14 cellular contexts compared by ENCODE assay signal in genomic region chr17:59151591-59151990, GRCh38. TPM values are rescaled to one million over a fixed set of nuclear protein-coding genes. Genes with fewer than 3 reads are reported as not detected.
DNase-seq lines count a peak whose midpoint lies in the region; ATAC-seq, FAIRE-seq and TF ChIP-seq lines count a peak whose summit lies in the region.
"Had no signal": no experiment of that assay in that cellular context is flagged by ENCODE, and none has a peak within 500 bp of the region (broad histone marks: within the 10 kb centered on the region; RNA-seq: fewer than 3 reads in every experiment).

No MANE protein-coding gene starts in this region.

- H3K27ac ChIP-seq in PC-3 (ENCODE audit: low read length) = no peak overlapping the region
- H3K27ac ChIP-seq in H1 (ENCODE audit: low read depth, low read length) = no peak overlapping the region
- H3K27ac ChIP-seq in right atrium auricular region = no peak overlapping the region
- H3K27ac ChIP-seq: C4-2B, epithelial cell of prostate, thoracic aorta had no signal

- no peaks in the 10 kb centered on the region; the same call in 1 of the 2 replicates for H3K79me1 ChIP-seq in H1 (ENCODE audit: low read depth, low read length)

- H3K4me3 Mint-ChIP-seq in activated T-cell treated with anti-CD3 and anti-CD28 coated beads, Interleukin-2, amount 50 U/mL, for 4 hours = peak overlapping the region; percentile 7
- H3K4me3 Mint-ChIP-seq in progenitor cell of endocrine pancreas (ENCODE audit: low read depth) = peak overlapping the region; percentile 46

- peak overlapping the region; percentile 93 for H3K4me2 ChIP-seq in PC-3 (ENCODE audit: low read length)
- peak overlapping the region; percentile 24 to 48; a peak in 1 of 4 replicates for H3K4me2 ChIP-seq in H1 (ENCODE audit: insufficient read depth in 1 of 2, low read depth in 2 of 2, low read length in 2 of 2)

- H3K4me3 ChIP-seq in PC-3 (ENCODE audit: low read length) (peak overlapping the region; percentile 79), H1 (ENCODE audit: extremely low read depth in 1 of 4, insufficient read depth in 2 of 4, low read depth in 3 of 4, low read length in 4 of 4) (peak overlapping the region in 1 of 4 experiments; percentile 10; a peak in 2 of 8 replicates), right atrium auricular region (no peak overlapping the region)
- H3K4me3 ChIP-seq: thoracic aorta had no signal

- no peak for TF ChIP-seq POLR2A in H1 (IDR thresholded peaks at IDR 0.05; ENCODE audit: control extremely low read depth in 1 of 2, low read depth in 2 of 2, low read length in 2 of 2)

- no peak overlapping the region for H3K18ac ChIP-seq in H1 (ENCODE audit: extremely low read depth, low read length)

- no peak for ATAC-seq in activated T-cell treated with anti-CD3 and anti-CD28 coated beads, Interleukin-2, amount 50 U/mL, for 4 hours
- ATAC-seq in PC-3 (no peak), HG03520 (IDR thresholded peaks at IDR 0.05; ENCODE audit: unreplicated experiment) (no peak)
- ATAC-seq: activated naive CD4-positive, alpha-beta T cell treated with anti-CD3 and anti-CD28 coated beads, Interleukin-2, amount 50 U/mL, for 72 hours had no signal

- H2BK120ac ChIP-seq in H1 (replicated peaks; ENCODE audit: low read depth, low read length) = no peak overlapping the region

- H2AK5ac ChIP-seq in H1 (ENCODE audit: low read depth, low read length) = no peak overlapping the region

- H3K27me3 Mint-ChIP-seq in activated T-cell treated with anti-CD3 and anti-CD28 coated beads, Interleukin-2, amount 50 U/mL, for 4 hours (ENCODE audit: low read depth) = no peaks in the 10 kb centered on the region
- no peaks in the 10 kb centered on the region for H3K27me3 Mint-ChIP-seq in progenitor cell of endocrine pancreas

- no peak overlapping the region for H2BK20ac ChIP-seq in H1 (ENCODE audit: low read length)

- H3K36me3 Mint-ChIP-seq in activated T-cell treated with anti-CD3 and anti-CD28 coated beads, Interleukin-2, amount 50 U/mL, for 4 hours (ENCODE audit: insufficient read depth) = no peaks in the 10 kb centered on the region
- no peaks in the 10 kb centered on the region for H3K36me3 Mint-ChIP-seq in progenitor cell of endocrine pancreas (ENCODE audit: insufficient read depth)

- no peak overlapping the region for H4K91ac ChIP-seq in H1 (replicated peaks; ENCODE audit: insufficient read length, low read length)

- H3K4me1 ChIP-seq in PC-3 (ENCODE audit: insufficient read depth, low read length) (peaks cover 40% of the 10 kb centered on the region), H1 (replicated peaks in 1 of 4; ENCODE audit: control insufficient read depth in 3 of 4, insufficient read depth in 4 of 4, low read length in 3 of 4) (peaks cover 0 to 8% (median 3%) of the 10 kb centered on the region in 4 experiments; a peak in 4 of 7 replicates), right atrium auricular region (peaks cover 0 to 18% of the 10 kb centered on the region in 2 donors)

- POLR2A ChIA-PET in PC-3 (lab: Charles Lee; ENCODE audit: unreplicated experiment) (interaction anchor here (0.6 kb wide), 1 partner anchor 9 kb away, joined by 3 read pairs; no protein-coding TSS in a partner anchor), H1 (lab: Charles Lee; ENCODE audit: partially characterized antibody) (interaction anchor here (0.8 to 3.9 kb wide), 3 partner anchors 12 to 620 kb away, joined by 3 to 14 read pairs (median 3); no protein-coding TSS in a partner anchor)

- H3K9me2 ChIP-seq in PC-3 (replicated peaks; ENCODE audit: low read length) = no peaks in the 10 kb centered on the region

- no peak overlapping the region for H2BK5ac ChIP-seq in H1 (ENCODE audit: low read depth, low read length)

- no peak for DNase-seq in activated T-cell treated with anti-CD3 and anti-CD28 coated beads, Interleukin-2, amount 50 U/mL, for 4 hours
- DNase-seq in activated T-cell treated with anti-CD3 and anti-CD28 coated beads, Interleukin-2, amount 50 U/mL, for 48 hours = no peak
- DNase-seq in PC-3 = no peak
- no peak for DNase-seq in H1 (ENCODE audit: low read depth in 1 of 2, low spot score in 2 of 2)
- DNase-seq in progenitor cell of endocrine pancreas (ENCODE audit: low spot score, unreplicated experiment) = no peak
- no peak for DNase-seq in amygdala (lab: John Stamatoyannopoulos, UW)
- DNase-seq in right atrium auricular region (ENCODE audit: low spot score) = no peak
- DNase-seq: NCI-H1436, occipital lobe had no signal

- H3K4ac ChIP-seq in H1 (replicated peaks; ENCODE audit: insufficient read length, low read depth, low read length) = no peak overlapping the region

- intact Hi-C loops in PC-3 (cut with micrococcal nuclease) = no loop called here

- TF ChIP-seq RAD21 in H1 (IDR thresholded peaks at IDR 0.05 in 1 of 2, conservative IDR thresholded peaks at IDR 0.05 in 1 of 2; ENCODE audit: low read depth in 2 of 2, low read length in 2 of 2) = no peak

- no peaks in the 10 kb centered on the region for H3K9me3 Mint-ChIP-seq in activated T-cell treated with anti-CD3 and anti-CD28 coated beads, Interleukin-2, amount 50 U/mL, for 4 hours
- no peaks in the 10 kb centered on the region for H3K9me3 Mint-ChIP-seq in progenitor cell of endocrine pancreas (ENCODE audit: low read depth)
- H3K9me3 Mint-ChIP-seq: activated naive CD4-positive, alpha-beta T cell treated with anti-CD3 and anti-CD28 coated beads, Interleukin-2, amount 50 U/mL, for 72 hours had no signal

- H3K27me3 ChIP-seq in PC-3 (ENCODE audit: low read length) (no peaks in the 10 kb centered on the region), H1 (replicated peaks in 1 of 4; ENCODE audit: control insufficient read depth in 3 of 4, extremely low read depth in 1 of 4, insufficient read depth in 3 of 4, low read length in 3 of 4) (no peaks in the 10 kb centered on the region), right atrium auricular region (no peaks in the 10 kb centered on the region)

- H3K9me3 ChIP-seq in PC-3 (ENCODE audit: low read length) (no peaks in the 10 kb centered on the region), H1 (ENCODE audit: insufficient read depth in 2 of 2, low read depth in 1 of 2, low read length in 1 of 2) (no peaks in the 10 kb centered on the region), right atrium auricular region (no peaks in the 10 kb centered on the region)
- H3K9me3 ChIP-seq: thoracic aorta had no signal

- no peak for TF ChIP-seq EP300 in H1 (IDR thresholded peaks at IDR 0.05; ENCODE audit: borderline replicate concordance in 1 of 2, low read depth in 2 of 2, low read length in 2 of 2)

- H2AFZ ChIP-seq in PC-3 (ENCODE audit: low read length) = no peak overlapping the region
- H2AFZ ChIP-seq in H1 (ENCODE audit: low read length) = no peak overlapping the region

- no peak for FAIRE-seq in H1 (lab: Jason Lieb, UNC)

- no peak overlapping the region for H2BK15ac ChIP-seq in H1 (ENCODE audit: low read length)

- H3K23ac ChIP-seq in H1 (ENCODE audit: insufficient read length) = no peak overlapping the region

- no peak overlapping the region for H3K14ac ChIP-seq in H1 (ENCODE audit: insufficient read length)

- peaks cover 93% of the 10 kb centered on the region for H3K79me2 ChIP-seq in PC-3 (ENCODE audit: low read length)
- peaks cover 17 to 87% of the 10 kb centered on the region in 2 experiments for H3K79me2 ChIP-seq in H1 (ENCODE audit: control insufficient read depth in 1 of 2, insufficient read depth in 2 of 2, low read length in 2 of 2)

- H3K56ac ChIP-seq in H1 (replicated peaks; ENCODE audit: insufficient read length, low read depth, low read length) = no peak overlapping the region

- 89% methylated on average over 1 of the region's 1 CpG; no CpG with 5 or more reads in 1 of the 2 experiments for WGBS in H1 (ENCODE audit: extremely low coverage in 1 of 2, insufficient coverage in 1 of 2, insufficient read length in 1 of 2, insufficient replicate concordance in 2 of 2, low coverage in 1 of 2, low lambda C conversion rate in 2 of 2, missing lambda C conversion rate in 1 of 2), 2 experiments

- no peak overlapping the region for H4K8ac ChIP-seq in H1 (ENCODE audit: extremely low read depth, insufficient read depth, low read length)

- no peak overlapping the region for H2BK12ac ChIP-seq in H1 (ENCODE audit: low read depth, low read length)

- no peaks in the 10 kb centered on the region for H3F3A ChIP-seq in PC-3 (ENCODE audit: low read length, unreplicated experiment)

- peaks cover 9% of the 10 kb centered on the region for H3K23me2 ChIP-seq in H1 (ENCODE audit: low read depth, low read length)

- 0 out of 2 replicates have a peak, but pooled peaks cover 3% of the 10 kb centered on the region for H3K36me3 ChIP-seq in PC-3 (ENCODE audit: low read depth, low read length)
- H3K36me3 ChIP-seq in H1 (ENCODE audit: control insufficient read depth in 2 of 4, insufficient read depth in 4 of 4, low read length in 3 of 4) = no peaks in the 10 kb centered on the region
- H3K36me3 ChIP-seq in right atrium auricular region = no peaks in the 10 kb centered on the region
- H3K36me3 ChIP-seq: thoracic aorta had no signal

- peaks cover 30% of the 10 kb centered on the region for H4K20me1 ChIP-seq in PC-3 (ENCODE audit: low read length)
- peaks cover 2 to 3% of the 10 kb centered on the region in 2 experiments for H4K20me1 ChIP-seq in H1 (replicated peaks in 1 of 2; ENCODE audit: control insufficient read depth in 1 of 2, insufficient read depth in 2 of 2, low read length in 2 of 2)

- TF ChIP-seq CTCF in PC-3 (conservative IDR thresholded peaks at IDR 0.05; ENCODE audit: low read depth, low read length) = no peak
- TF ChIP-seq CTCF in H1 (IDR thresholded peaks at IDR 0.05; ENCODE audit: control extremely low read depth in 1 of 3, insufficient read depth in 1 of 3, low read depth in 1 of 3, low read length in 3 of 3) = no peak
- no peak for TF ChIP-seq CTCF in progenitor cell of endocrine pancreas (IDR thresholded peaks at IDR 0.05; ENCODE audit: unreplicated experiment)
- TF ChIP-seq CTCF in right atrium auricular region (IDR thresholded peaks at IDR 0.05) = no peak

- H3K9ac ChIP-seq in PC-3 (ENCODE audit: low read length) (peak overlapping the region; percentile 93; the same call in 1 of the 2 replicates), H1 (replicated peaks in 1 of 4; ENCODE audit: extremely low read depth in 1 of 4, low read depth in 3 of 4, low read length in 3 of 4) (no peak overlapping the region)

- H3K27ac Mint-ChIP-seq in progenitor cell of endocrine pancreas = peak overlapping the region; percentile 59
- H3K27ac Mint-ChIP-seq: activated naive CD4-positive, alpha-beta T cell treated with anti-CD3 and anti-CD28 coated beads, Interleukin-2, amount 50 U/mL, for 72 hours had no signal

- no peak overlapping the region for H4K5ac ChIP-seq in H1 (ENCODE audit: insufficient read length, low read depth, low read length)

- peaks cover 44% of the 10 kb centered on the region for H3K4me1 Mint-ChIP-seq in activated T-cell treated with anti-CD3 and anti-CD28 coated beads, Interleukin-2, amount 50 U/mL, for 4 hours (ENCODE audit: low read depth)
- H3K4me1 Mint-ChIP-seq in progenitor cell of endocrine pancreas (ENCODE audit: low read depth) = peaks cover 31% of the 10 kb centered on the region

- CTCF ChIA-PET in PC-3 (lab: Charles Lee) (interaction anchor here (0.6 kb wide), 1 partner anchor 45 kb away, joined by 3 read pairs; no protein-coding TSS in a partner anchor), H1 (lab: Charles Lee; ENCODE audit: partially characterized antibody) (no interaction called here)

- no TSS peak for BruUV-seq in PC-3 (replicated peaks; lab: Mats Ljungman, UMichigan)

RNA-seq across cellular contexts. Expression of gene SKA2, which starts 3.4 kb away (rescaled TPM):
- total RNA-seq in activated T-cell treated with anti-CD3 and anti-CD28 coated beads, Interleukin-2, amount 50 U/mL, for 4 hours = 10 to 100 TPM; 30.9 to 35.5 (median 33.4) TPM
- total RNA-seq in PC-3 (2014; rRNA removed) (143 and 155 TPM in 2 replicates), progenitor cell of endocrine pancreas (54.4 and 61.6 TPM in 2 replicates), right atrium auricular region (10 to 100 TPM; 23.0 to 44.4 TPM)
- total RNA-seq in H1 (2021; fragmentation: NEBNext Ultra II Directional; extraction: Animal tissue kit (Norgen Biotek cat#: 25700)) = 80.8 and 95.8 TPM in 2 replicates
- 15.6 and 20.9 TPM in 2 replicates for polyA plus RNA-seq in H1 (2011; rRNA removed)
- 33.5 TPM for polyA plus RNA-seq in H1 (2011; cell fraction: cytosol; rRNA removed)
- polyA plus RNA-seq in H1 (2011; cell fraction: nucleus; rRNA removed) = 8.6 TPM
- polyA plus RNA-seq in H1 (2012, experiment 1 of 2) = 54.2 to 127 TPM (median 64.7 TPM) in 4 replicates
- 29.5 TPM for polyA plus RNA-seq in H1 (2012, experiment 2 of 2)
- 173 TPM for polyA plus RNA-seq in H1 (2013, experiment 1 of 2)
- polyA plus RNA-seq in H1 (2013, experiment 2 of 2) = 180 TPM
- 11.5 and 21.8 TPM in 2 replicates for polyA minus RNA-seq in H1 (2011; rRNA and poly(A)+ RNA removed)
- polyA minus RNA-seq in H1 (2011; cell fraction: cytosol; rRNA and poly(A)+ RNA removed) = 16.1 TPM
- polyA minus RNA-seq in H1 (2011; cell fraction: nucleus; rRNA and poly(A)+ RNA removed) = 20.1 TPM

RNA-seq across cellular contexts. Expression of gene PRR11, which starts 4.0 kb away (rescaled TPM):
- total RNA-seq in activated T-cell treated with anti-CD3 and anti-CD28 coated beads, Interleukin-2, amount 50 U/mL, for 4 hours = 1 to 10 TPM; 1.8 to 2.3 (median 1.8) TPM
- total RNA-seq in PC-3 (2014; rRNA removed) (77.2 and 78.9 TPM in 2 replicates), progenitor cell of endocrine pancreas (21.2 and 24.9 TPM in 2 replicates), right atrium auricular region (1 to 10 TPM in 1 of 2 donors, under 1 TPM in 1; 0.79 to 1.5 TPM)
- total RNA-seq in H1 (2021; fragmentation: NEBNext Ultra II Directional; extraction: Animal tissue kit (Norgen Biotek cat#: 25700)) = 81.1 and 83.0 TPM in 2 replicates
- 21.0 and 32.7 TPM in 2 replicates for polyA plus RNA-seq in H1 (2011; rRNA removed)
- polyA plus RNA-seq in H1 (2011; cell fraction: cytosol; rRNA removed) = 25.3 TPM
- 74.3 TPM for polyA plus RNA-seq in H1 (2011; cell fraction: nucleus; rRNA removed)
- 38.5 to 52.6 TPM (median 49.0 TPM) in 4 replicates for polyA plus RNA-seq in H1 (2012, experiment 1 of 2)
- 15.5 TPM for polyA plus RNA-seq in H1 (2012, experiment 2 of 2)
- 168 TPM for polyA plus RNA-seq in H1 (2013, experiment 1 of 2)
- polyA plus RNA-seq in H1 (2013, experiment 2 of 2) = 133 TPM
- polyA minus RNA-seq in H1 (2011; rRNA and poly(A)+ RNA removed) = 70.8 and 84.5 TPM in 2 replicates
- polyA minus RNA-seq in H1 (2011; cell fraction: cytosol; rRNA and poly(A)+ RNA removed) = 29.8 TPM
- polyA minus RNA-seq in H1 (2011; cell fraction: nucleus; rRNA and poly(A)+ RNA removed) = 148 TPM

RNA-seq across cellular contexts. Expression of gene TRIM37, which starts 44.9 kb away (rescaled TPM):
- 10 to 100 TPM; 25.6 to 27.0 (median 26.2) TPM for total RNA-seq in activated T-cell treated with anti-CD3 and anti-CD28 coated beads, Interleukin-2, amount 50 U/mL, for 4 hours
- total RNA-seq in PC-3 (2014; rRNA removed) (35.1 and 42.0 TPM in 2 replicates), progenitor cell of endocrine pancreas (25.9 and 28.8 TPM in 2 replicates), right atrium auricular region (10 to 100 TPM; 12.9 to 20.5 TPM)
- total RNA-seq in H1 (2021; fragmentation: NEBNext Ultra II Directional; extraction: Animal tissue kit (Norgen Biotek cat#: 25700)) = 54.6 and 57.0 TPM in 2 replicates
- polyA plus RNA-seq in H1 (2011; rRNA removed) = 14.7 and 38.2 TPM in 2 replicates
- polyA plus RNA-seq in H1 (2011; cell fraction: cytosol; rRNA removed) = 31.1 TPM
- polyA plus RNA-seq in H1 (2011; cell fraction: nucleus; rRNA removed) = 24.4 TPM
- polyA plus RNA-seq in H1 (2012, experiment 1 of 2) = 36.2 to 48.2 TPM (median 40.4 TPM) in 4 replicates
- 2.9 TPM for polyA plus RNA-seq in H1 (2012, experiment 2 of 2)
- 31.4 TPM for polyA plus RNA-seq in H1 (2013, experiment 1 of 2)
- polyA plus RNA-seq in H1 (2013, experiment 2 of 2) = 32.4 TPM
- 115 and 213 TPM in 2 replicates for polyA minus RNA-seq in H1 (2011; rRNA and poly(A)+ RNA removed)
- polyA minus RNA-seq in H1 (2011; cell fraction: cytosol; rRNA and poly(A)+ RNA removed) = 28.9 TPM
- polyA minus RNA-seq in H1 (2011; cell fraction: nucleus; rRNA and poly(A)+ RNA removed) = 65.8 TPM

RNA-seq across cellular contexts. Expression of gene SMG8, which starts 58.2 kb away (rescaled TPM):
- 10 to 100 TPM; 21.1 to 23.0 (median 21.5) TPM for total RNA-seq in activated T-cell treated with anti-CD3 and anti-CD28 coated beads, Interleukin-2, amount 50 U/mL, for 4 hours
- total RNA-seq in PC-3 (2014; rRNA removed) = 28.5 and 31.8 TPM in 2 replicates
- total RNA-seq in H1 (2021; fragmentation: NEBNext Ultra II Directional; extraction: Animal tissue kit (Norgen Biotek cat#: 25700)) = 17.6 and 19.3 TPM in 2 replicates
- 8.7 and 10.8 TPM in 2 replicates for polyA plus RNA-seq in H1 (2011; rRNA removed)
- polyA plus RNA-seq in H1 (2011; cell fraction: cytosol; rRNA removed) = 11.6 TPM
- polyA plus RNA-seq in H1 (2011; cell fraction: nucleus; rRNA removed) = 9.2 TPM
- polyA plus RNA-seq in H1 (2012, experiment 1 of 2) = 13.3 to 16.3 TPM (median 14.7 TPM) in 4 replicates
- polyA plus RNA-seq in H1 (2012, experiment 2 of 2) = 8.5 TPM
- polyA plus RNA-seq in H1 (2013, experiment 1 of 2) = 15.4 TPM
- polyA plus RNA-seq in H1 (2013, experiment 2 of 2) = 16.3 TPM
- polyA minus RNA-seq in H1 (2011; rRNA and poly(A)+ RNA removed) = 22.0 and 28.0 TPM in 2 replicates
- polyA minus RNA-seq in H1 (2011; cell fraction: cytosol; rRNA and poly(A)+ RNA removed) = 8.0 TPM
- 18.9 TPM for polyA minus RNA-seq in H1 (2011; cell fraction: nucleus; rRNA and poly(A)+ RNA removed)
- total RNA-seq in progenitor cell of endocrine pancreas = 16.8 and 17.6 TPM in 2 replicates
- 1 to 10 TPM; 8.9 to 9.2 TPM for total RNA-seq in right atrium auricular region
